Comparison of ENCODE assay signal across 10 cellular contexts in the genomic region with DNA sequence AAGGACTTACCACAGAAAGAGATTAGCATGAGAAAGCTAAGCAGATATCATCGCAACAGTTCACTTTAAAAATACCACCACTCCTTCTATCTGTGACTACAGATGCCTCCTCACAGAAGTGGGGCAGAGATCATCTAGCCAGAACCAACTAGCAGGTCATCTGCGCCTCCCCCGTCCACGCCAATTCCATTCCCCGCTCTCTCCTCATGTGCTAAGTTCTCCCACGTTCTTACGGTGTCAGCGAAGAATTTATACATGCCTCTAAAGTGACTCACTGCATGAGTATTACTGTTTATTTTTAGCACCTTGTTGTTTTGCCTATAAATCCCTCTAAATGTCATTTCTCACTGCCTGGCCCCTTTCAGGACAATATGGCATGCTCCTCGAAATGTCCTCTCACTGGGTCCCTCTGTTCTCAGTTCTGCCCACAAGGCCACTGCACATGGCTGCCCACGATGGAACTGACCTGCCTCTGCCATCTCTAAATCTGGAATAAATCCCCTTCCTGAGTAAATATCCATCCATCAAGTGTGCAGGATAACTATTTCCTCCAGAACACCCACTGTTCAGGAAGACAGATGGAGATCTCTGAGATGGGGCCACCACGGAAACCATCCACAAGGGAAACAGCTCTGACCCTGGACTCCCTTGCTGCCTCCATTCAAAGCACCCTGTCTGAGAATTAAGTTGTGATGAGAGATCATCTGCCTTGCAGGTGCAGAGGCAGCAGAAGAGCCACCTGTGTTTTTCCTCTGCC.
A peak's percentile ranks its signal among the peaks of the same experiment; 100 is the strongest.
DNase-seq lines count a peak whose midpoint lies in the region; ATAC-seq and TF ChIP-seq lines count a peak whose summit lies in the region.
"Had no signal": no experiment of that assay in that cellular context is flagged by ENCODE, and none has a peak within 500 bp of the region (broad histone marks: within the 10 kb centered on the region; RNA-seq: fewer than 3 reads in every experiment).

No MANE protein-coding gene starts in this region.

- peaks cover 8% of the 10 kb centered on the region; the same call in 1 of the 2 replicates for H3K9me3 ChIP-seq in PC-9 (ENCODE audit: insufficient read depth, low read depth)
- no peaks in the 10 kb centered on the region for H3K9me3 ChIP-seq in osteoblast (ENCODE audit: low read depth, low read length)

- H3K36me3 Mint-ChIP-seq in endothelial cell (ENCODE audit: low read depth, unreplicated experiment), result peaks cover 4% of the 10 kb centered on the region

- no peak overlapping the region for H2AFZ ChIP-seq in PC-9
- H2AFZ ChIP-seq in osteoblast (ENCODE audit: low read length), result no peak overlapping the region

- peaks cover 27% of the 10 kb centered on the region for H3K4me1 ChIP-seq in PC-9 (replicated peaks; ENCODE audit: insufficient read depth)
- peaks cover 24% of the 10 kb centered on the region for H3K4me1 ChIP-seq in osteoblast (ENCODE audit: insufficient read depth, low read length)

- H3K27ac ChIP-seq in PC-9 (peak overlapping the region; percentile 92), osteoblast (ENCODE audit: low read depth, low read length) (peak overlapping the region; percentile 75)
- H3K27ac ChIP-seq: KMS-11 had no signal

- CTCF ChIA-PET in PC-9 (lab: Charles Lee), result no interaction called here

- H3K4me2 ChIP-seq in PC-9, result peak overlapping the region; percentile 67
- H3K4me2 ChIP-seq in osteoblast (ENCODE audit: insufficient read depth, low read length), result peak overlapping the region; percentile 23
- H3K4me2 ChIP-seq: KMS-11 had no signal

- H3F3A ChIP-seq in PC-9 (ENCODE audit: insufficient read depth, low read depth), result peaks cover 9% of the 10 kb centered on the region; the same call in 1 of the 2 replicates

- intact Hi-C loops in PC-9 (cut with micrococcal nuclease; ENCODE audit: unreplicated experiment), result loop anchor here (1.0 to 5.0 kb wide), 4 partner anchors 10 to 129 kb away; no protein-coding TSS in a partner anchor

- H3K27me3 ChIP-seq in PC-9 (ENCODE audit: insufficient read depth, low read depth), result no peaks in the 10 kb centered on the region
- H3K27me3 ChIP-seq in osteoblast (ENCODE audit: insufficient read depth, low read length), result no peaks in the 10 kb centered on the region

- DNase-seq in CMK (ENCODE audit: low read depth), result peak; percentile 14
- DNase-seq in PC-9, result peak; percentile 81 to 95
- DNase-seq in fibroblast of gingiva (ENCODE audit: low read depth), result peak; percentile 90
- peak; percentile 91 for DNase-seq in osteoblast (ENCODE audit: insufficient read length, low spot score, missing footprints)
- no peak for DNase-seq in activated naive CD4-positive, alpha-beta T cell treated with Interleukin-2 at 50 U/mL for 16 hours
- no peak for DNase-seq in NCI-H748 treated with DMSO at 0.1 percent for 48 hours (lab: John Stamatoyannopoulos, UW)
- no peak for DNase-seq in endothelial cell (ENCODE audit: low spot score)
- DNase-seq: activated naive CD4-positive, alpha-beta T cell treated with anti-CD3 and anti-CD28 coated beads for 36 hours had no signal

- TSS peak; percentile 34 for BruUV-seq in PC-9 (replicated peaks; lab: Mats Ljungman, UMichigan)

- no peaks in the 10 kb centered on the region for H3K36me3 ChIP-seq in PC-9 (ENCODE audit: low read depth)
- H3K36me3 ChIP-seq in osteoblast (ENCODE audit: insufficient read depth, low read length), result no peaks in the 10 kb centered on the region

- H4K20me1 ChIP-seq in PC-9 (ENCODE audit: insufficient read depth) (no peaks in the 10 kb centered on the region), osteoblast (ENCODE audit: insufficient read depth, low read length) (no peaks in the 10 kb centered on the region)

- H3K9me3 Mint-ChIP-seq in endothelial cell (ENCODE audit: unreplicated experiment), result peaks cover 4% of the 10 kb centered on the region
- H3K9me3 Mint-ChIP-seq: activated naive CD4-positive, alpha-beta T cell treated with anti-CD3 and anti-CD28 coated beads for 36 hours had no signal

- ATAC-seq in GM21723 (IDR thresholded peaks at IDR 0.05; ENCODE audit: unreplicated experiment), result no peak

- no peak overlapping the region for H3K27ac Mint-ChIP-seq in endothelial cell (ENCODE audit: unreplicated experiment)
- H3K27ac Mint-ChIP-seq: activated naive CD4-positive, alpha-beta T cell treated with anti-CD3 and anti-CD28 coated beads for 36 hours had no signal

- POLR2A ChIA-PET in PC-9 (lab: Charles Lee; ENCODE audit: unreplicated experiment), result interaction anchor here (0.6 kb wide), 1 partner anchor 83 kb away, joined by 5 read pairs; no protein-coding TSS in a partner anchor

- no peaks in the 10 kb centered on the region for H3K9me2 ChIP-seq in PC-9 (ENCODE audit: insufficient read depth)

- H3K27me3 Mint-ChIP-seq in endothelial cell (ENCODE audit: unreplicated experiment), result peaks cover 7% of the 10 kb centered on the region

- TF ChIP-seq CTCF in PC-9 (conservative IDR thresholded peaks at IDR 0.05), result no peak
- no peak for TF ChIP-seq CTCF in osteoblast (IDR thresholded peaks at IDR 0.05; ENCODE audit: extremely low read depth, low read depth, low read length)
- no peak for TF ChIP-seq CTCF in endothelial cell (IDR thresholded peaks at IDR 0.05; ENCODE audit: unreplicated experiment)

- peaks cover 12% of the 10 kb centered on the region for H3K4me1 Mint-ChIP-seq in endothelial cell (ENCODE audit: unreplicated experiment)

- no peak overlapping the region for H3K4me3 Mint-ChIP-seq in endothelial cell (ENCODE audit: unreplicated experiment)
- H3K4me3 Mint-ChIP-seq: activated naive CD4-positive, alpha-beta T cell treated with anti-CD3 and anti-CD28 coated beads for 36 hours had no signal

- no peaks in the 10 kb centered on the region for H3K79me2 ChIP-seq in PC-9 (ENCODE audit: low read depth)
- no peaks in the 10 kb centered on the region for H3K79me2 ChIP-seq in osteoblast (ENCODE audit: insufficient read depth, low read length)

- H3K4me3 ChIP-seq in PC-9 (peak overlapping the region; percentile 14; the same call in 1 of the 2 replicates), osteoblast (ENCODE audit: insufficient read depth, low read length) (no peak overlapping the region)

Comparison
In these comparisons a context has a peak if more than half of its experiments do, and no peak if none do; other contexts are left out.
1. DNase-seq: peak in CMK (single experiment), PC-9 (2 of 2), fibroblast of gingiva (single experiment) and osteoblast (single experiment); none in activated naive CD4-positive, alpha-beta T cell treated with Interleukin-2 at 50 U/mL for 16 hours (single experiment), NCI-H748 treated with DMSO at 0.1 percent for 48 hours (single experiment) and endothelial cell (single experiment).